ENCODE assay signal across 8 cellular contexts in genomic region chr20:36483919-36484808, GRCh38. TPM values are rescaled to one million over a fixed set of nuclear protein-coding genes. Genes with fewer than 3 reads are reported as not detected.
DNase-seq lines count a peak whose midpoint lies in the region; TF ChIP-seq lines count a peak whose summit lies in the region.

No MANE protein-coding gene starts in this region.

- H3K4ac ChIP-seq in mesendoderm (ENCODE audit: low read depth, low read length) = no peak overlapping the region

- peaks cover 38% of the 10 kb centered on the region for H3K4me1 Mint-ChIP-seq in neural progenitor cell

- H3K27ac ChIP-seq in neural progenitor cell (no peak overlapping the region), mesendoderm (ENCODE audit: low read depth, low read length) (no peak overlapping the region)

- peaks cover 5% of the 10 kb centered on the region for H3K27me3 Mint-ChIP-seq in neural progenitor cell (ENCODE audit: insufficient read depth, low read depth)

- H3K9me3 Mint-ChIP-seq in neural progenitor cell = no peaks in the 10 kb centered on the region

- H3K9ac ChIP-seq in neural progenitor cell (no peak overlapping the region), mesendoderm (ENCODE audit: low read length) (no peak overlapping the region)

- peak; percentile 86 for DNase-seq in EH (ENCODE audit: low read depth)
- DNase-seq in NCI-H2196 treated with DMSO at 0.1 percent for 48 hours (lab: John Stamatoyannopoulos, UW; ENCODE audit: unreplicated experiment) = peak; percentile 74
- DNase-seq in dermis blood vessel endothelial cell = peak; percentile 34
- no peak for DNase-seq in neural progenitor cell (ENCODE audit: low spot score)
- DNase-seq in NK-92 (lab: John Stamatoyannopoulos, UW; ENCODE audit: unreplicated experiment) = no peak
- DNase-seq in SW 1271 (lab: John Stamatoyannopoulos, UW) = no peak
- DNase-seq in mesendoderm = no peak
- no peak for DNase-seq in stimulated activated CD4-positive, alpha-beta T cell treated with anti-CD3 and anti-CD28 coated beads, Interleukin-15, amount 100 ng/mL, for 24 hours

- no peaks in the 10 kb centered on the region for H3K36me3 ChIP-seq in neural progenitor cell
- no peaks in the 10 kb centered on the region for H3K36me3 ChIP-seq in mesendoderm (ENCODE audit: control insufficient read depth, insufficient read depth, low read length)

- H3K4me3 Mint-ChIP-seq in neural progenitor cell = no peak overlapping the region

- no peaks in the 10 kb centered on the region for H3K4me1 ChIP-seq in neural progenitor cell
- H3K4me1 ChIP-seq in mesendoderm (ENCODE audit: control insufficient read depth, low read depth, low read length) = no peaks in the 10 kb centered on the region

- no peak overlapping the region for H3K23ac ChIP-seq in mesendoderm (ENCODE audit: low read length)

- no peak overlapping the region for H2BK5ac ChIP-seq in mesendoderm (ENCODE audit: low read length)

- no peak for TF ChIP-seq CTCF in neural progenitor cell (IDR thresholded peaks at IDR 0.05)

- no CpG with 5 or more reads among the region's 8 CpGs for WGBS in mesendoderm (ENCODE audit: extremely low coverage, insufficient coverage, low lambda C conversion rate)

- H3K36me3 Mint-ChIP-seq in neural progenitor cell = peaks cover 11% of the 10 kb centered on the region

- H3K18ac ChIP-seq in mesendoderm (ENCODE audit: low read length) = no peak overlapping the region

- peaks cover 100% of the 10 kb centered on the region for H4K20me1 ChIP-seq in neural progenitor cell (ENCODE audit: low read depth)

- no peaks in the 10 kb centered on the region for H3K9me3 ChIP-seq in neural progenitor cell (ENCODE audit: low read depth)

- H3F3A ChIP-seq in neural progenitor cell (ENCODE audit: low read depth) = peaks cover 3% of the 10 kb centered on the region

- H3K27ac Mint-ChIP-seq in neural progenitor cell = peak overlapping the region; percentile 33

- no peak overlapping the region for H3K56ac ChIP-seq in mesendoderm (ENCODE audit: low read length)

- no peak overlapping the region for H2BK15ac ChIP-seq in mesendoderm (replicated peaks; ENCODE audit: low read depth)

- no peak overlapping the region for H2AK5ac ChIP-seq in mesendoderm (ENCODE audit: low read length)

- no peak overlapping the region for H4K8ac ChIP-seq in mesendoderm (ENCODE audit: low read depth, low read length)

- H2BK120ac ChIP-seq in mesendoderm (ENCODE audit: low read depth, low read length) = no peak overlapping the region

- H3K27me3 ChIP-seq in neural progenitor cell (no peaks in the 10 kb centered on the region), mesendoderm (ENCODE audit: insufficient read depth, low read length, poor library complexity) (no peaks in the 10 kb centered on the region)

- H3K4me3 ChIP-seq in neural progenitor cell (no peak overlapping the region), mesendoderm (ENCODE audit: low read length) (no peak overlapping the region)

- no peak overlapping the region for H4K5ac ChIP-seq in mesendoderm (ENCODE audit: low read length)

- H2AFZ ChIP-seq in neural progenitor cell (replicated peaks) = no peak overlapping the region

- no peak overlapping the region for H3K4me2 ChIP-seq in neural progenitor cell
- H3K4me2 ChIP-seq in mesendoderm (ENCODE audit: low read length) = no peak overlapping the region

- peaks cover 95% of the 10 kb centered on the region for H3K79me2 ChIP-seq in neural progenitor cell (ENCODE audit: low read depth)
- H3K79me2 ChIP-seq in mesendoderm (ENCODE audit: control insufficient read depth, insufficient read depth, low read length) = peaks cover 11% of the 10 kb centered on the region

- peaks cover 33% of the 10 kb centered on the region for H3K79me1 ChIP-seq in mesendoderm (ENCODE audit: low read length)

RNA-seq across cellular contexts. Expression of gene MYL9, which starts 57.2 kb away (rescaled TPM):
- total RNA-seq in dermis blood vessel endothelial cell (1.9 and 3.7 TPM in 2 replicates), neural progenitor cell (ENCODE audit: low replicate concordance) (12.4 and 22.9 TPM in 2 replicates)
- polyA plus RNA-seq in mesendoderm (2013, experiment 1 of 2) = 265 TPM
- polyA plus RNA-seq in mesendoderm (2013, experiment 2 of 2) = 287 TPM

Comparison
In these comparisons a context has a peak if more than half of its experiments do, and no peak if none do; other contexts are left out.
1. DNase-seq: peak in EH (single experiment), NCI-H2196 treated with DMSO at 0.1 percent for 48 hours (single experiment) and dermis blood vessel endothelial cell (single experiment); none in neural progenitor cell (single experiment), NK-92 (single experiment), SW 1271 (0 of 2), mesendoderm (single experiment) and stimulated activated CD4-positive, alpha-beta T cell treated with anti-CD3 and anti-CD28 coated beads, Interleukin-15, amount 100 ng/mL, for 24 hours (single experiment).